In genomic region chr9:128923493-128923883, GRCh38 we compare ENCODE assay signal across 26 cellular contexts. TPM values are rescaled to one million over a fixed set of nuclear protein-coding genes. Genes with fewer than 3 reads are reported as not detected.
DNase-seq lines count a peak whose midpoint lies in the region; ATAC-seq, FAIRE-seq and TF ChIP-seq lines count a peak whose summit lies in the region.
"Had no signal": no experiment of that assay in that cellular context is flagged by ENCODE, and none has a peak within 500 bp of the region (broad histone marks: within the 10 kb centered on the region; RNA-seq: fewer than 3 reads in every experiment).

No MANE protein-coding gene starts in this region.

- ATAC-seq in natural killer cell (no peak), K562 (no peak)
- no peak for ATAC-seq in natural killer cell treated with Interleukin-12 subunit alpha and Interleukin-12 subunit beta and Interleukin-15 and Interleukin-18, amount 100 ng/mL, for 72 hours
- ATAC-seq in activated CD8-positive, alpha-beta memory T cell treated with anti-CD3 and anti-CD28 coated beads, Interleukin-2, amount 10 ng/mL, durations not matched to agents 7 days and 5 days, result no peak
- ATAC-seq: sciatic nerve had no signal

- no peak overlapping the region for H3K18ac ChIP-seq in neuronal stem cell (ENCODE audit: low read length)

- H3K4me1 ChIP-seq in K562 (replicated peaks in 1 of 2; ENCODE audit: control insufficient read depth in 2 of 2, insufficient read depth in 2 of 2, low read length in 2 of 2) (peaks cover 0 to 21% of the 10 kb centered on the region in 2 experiments; a peak in 4 of 5 replicates), neuronal stem cell (ENCODE audit: control insufficient read depth in 2 of 2, insufficient read depth in 1 of 2, low read depth in 1 of 2, low read length in 2 of 2) (peaks cover 8 to 11% of the 10 kb centered on the region in 2 donors)

- H3K9me1 ChIP-seq in K562 (ENCODE audit: control insufficient read depth, insufficient read depth, low read length), result no peaks in the 10 kb centered on the region

- TF ChIP-seq POLR2A in K562 (conservative IDR thresholded peaks at IDR 0.05) (no peak), lower leg skin (IDR thresholded peaks at IDR 0.05) (no peak)

- H2AK5ac ChIP-seq in neuronal stem cell (ENCODE audit: low read depth, low read length), result no peak overlapping the region

- H3K4me2 ChIP-seq in K562 (ENCODE audit: insufficient read depth, low read length) (no peak overlapping the region), neuronal stem cell (ENCODE audit: insufficient read depth, low read length, poor library complexity, severe bottlenecking) (no peak overlapping the region)
- H3K4me2 ChIP-seq: KMS-11 had no signal

- peaks cover 15 to 54% of the 10 kb centered on the region in 2 donors for H3K4me1 Mint-ChIP-seq in natural killer cell
- peaks cover 5 to 19% of the 10 kb centered on the region in 2 donors for H3K4me1 Mint-ChIP-seq in natural killer cell treated with Interleukin-12 subunit alpha and Interleukin-12 subunit beta and Interleukin-15 and Interleukin-18, amount 100 ng/mL, for 72 hours (ENCODE audit: low read depth in 2 of 2)
- H3K4me1 Mint-ChIP-seq in activated CD8-positive, alpha-beta memory T cell treated with anti-CD3 and anti-CD28 coated beads, Interleukin-2, amount 10 ng/mL, durations not matched to agents 7 days and 5 days, result peaks cover 13% of the 10 kb centered on the region

- H3K27me3 ChIP-seq in K562 (ENCODE audit: control insufficient read depth in 2 of 2, insufficient read depth in 2 of 2, low read length in 2 of 2), result no peaks in the 10 kb centered on the region; a peak in 1 of 5 replicates
- no peaks in the 10 kb centered on the region for H3K27me3 ChIP-seq in neuronal stem cell (ENCODE audit: control insufficient read depth in 3 of 3, insufficient read depth in 3 of 3, low read depth in 1 of 3, low read length in 3 of 3)

- no peak overlapping the region for H3K14ac ChIP-seq in neuronal stem cell (ENCODE audit: low read length)

- H2BK5ac ChIP-seq in neuronal stem cell (ENCODE audit: low read length), result no peak overlapping the region

- no peak overlapping the region for H4K91ac ChIP-seq in neuronal stem cell (ENCODE audit: low read depth, low read length, poor library complexity)

- H3K79me1 ChIP-seq in neuronal stem cell (ENCODE audit: low read depth, low read length), result peaks cover 5% of the 10 kb centered on the region

- no peak for TF ChIP-seq RAD21 in K562 (CRISPR knock-in tag; conservative IDR thresholded peaks at IDR 0.05 in 1 of 2, IDR thresholded peaks at IDR 0.05 in 1 of 2)

- DNase-seq in natural killer cell, result no peak
- DNase-seq in natural killer cell treated with Interleukin-12 subunit alpha and Interleukin-12 subunit beta and Interleukin-15 and Interleukin-18, amount 100 ng/mL, for 72 hours (ENCODE audit: low spot score), result no peak
- DNase-seq in K562 (ENCODE audit: extremely low read depth in 1 of 4, low spot score in 3 of 4), result no peak
- no peak for DNase-seq in neuronal stem cell (ENCODE audit: low spot score)
- DNase-seq in activated CD8-positive, alpha-beta memory T cell treated with anti-CD3 and anti-CD28 coated beads, Interleukin-2, amount 10 ng/mL, durations not matched to agents 7 days and 5 days, result no peak
- DNase-seq in RCC 7860 (ENCODE audit: low spot score), result no peak
- DNase-seq in lower leg skin (ENCODE audit: low spot score in 2 of 2), result no peak
- no peak for DNase-seq in cerebellum (ENCODE audit: low spot score)
- DNase-seq: activated CD8-positive, alpha-beta memory T cell treated with anti-CD3 and anti-CD28 coated beads for 24 hours; activated effector memory CD4-positive, alpha-beta T cell treated with anti-CD3 and anti-CD28 coated beads, Interleukin-2, amount 50 U/mL, for 16 hours; activated T-cell treated with anti-CD3 and anti-CD28 coated beads, Interleukin-2, amount 50 U/mL, for 1 hour; COR-L47; DMS79 treated with DMSO at 0.1 percent for 48 hours; GF-D8; H7; NCI-H1436 treated with DMSO at 0.1 percent for 48 hours; NCI-H2107; NCI-H446; NCI-H774; stimulated activated CD4-positive, alpha-beta T cell treated with anti-CD3 and anti-CD28 coated beads, Interleukin-12 subunit alpha, Interleukin-12 subunit beta, amount 100 ng/mL, for 4 hours; stimulated activated CD4-positive, alpha-beta T cell treated with anti-CD3 and anti-CD28 coated beads, Interleukin-4, amount 100 ng/mL, for 1 hour had no signal

- H2BK12ac ChIP-seq in neuronal stem cell (ENCODE audit: low read length), result no peak overlapping the region

- H2AFZ ChIP-seq in K562 (ENCODE audit: low read depth, low read length), result no peak overlapping the region
- no peak overlapping the region for H2AFZ ChIP-seq in neuronal stem cell (ENCODE audit: low read length)

- POLR2A ChIA-PET in K562 (lab: Yijun Ruan, JAX), result interaction anchor here (1.5 to 1.9 kb wide), 2 partner anchors 13 to 94 kb away, joined by 3 to 7 read pairs; partner anchors contain the start of gene SPOUT1

- H3K4me3 Mint-ChIP-seq in natural killer cell, result peak overlapping the region; percentile 25
- H3K4me3 Mint-ChIP-seq in natural killer cell treated with Interleukin-12 subunit alpha and Interleukin-12 subunit beta and Interleukin-15 and Interleukin-18, amount 100 ng/mL, for 72 hours, result no peak overlapping the region
- no peak overlapping the region for H3K4me3 Mint-ChIP-seq in activated CD8-positive, alpha-beta memory T cell treated with anti-CD3 and anti-CD28 coated beads, Interleukin-2, amount 10 ng/mL, durations not matched to agents 7 days and 5 days

- no peak overlapping the region for H3K27ac ChIP-seq in K562 (ENCODE audit: extremely low read depth, low read depth, low read length)
- H3K27ac ChIP-seq in neuronal stem cell (replicated peaks; ENCODE audit: low read length), result no peak overlapping the region
- H3K27ac ChIP-seq: KMS-11, SK-N-MC had no signal

- H3K23ac ChIP-seq in neuronal stem cell (ENCODE audit: low read depth, low read length, poor library complexity), result no peak overlapping the region

- H4K8ac ChIP-seq in neuronal stem cell (ENCODE audit: low read depth, low read length), result no peak overlapping the region

- BruUV-seq in K562 (replicated peaks; lab: Mats Ljungman, UMichigan), result no TSS peak

- peak overlapping the region; percentile 34 to 88 for H3K27ac Mint-ChIP-seq in natural killer cell
- H3K27ac Mint-ChIP-seq in natural killer cell treated with Interleukin-12 subunit alpha and Interleukin-12 subunit beta and Interleukin-15 and Interleukin-18, amount 100 ng/mL, for 72 hours, result no peak overlapping the region
- no peak overlapping the region for H3K27ac Mint-ChIP-seq in activated CD8-positive, alpha-beta memory T cell treated with anti-CD3 and anti-CD28 coated beads, Interleukin-2, amount 10 ng/mL, durations not matched to agents 7 days and 5 days

- H4K20me1 ChIP-seq in K562 (replicated peaks; ENCODE audit: control insufficient read depth, insufficient read depth, low read length), result no peaks in the 10 kb centered on the region

- CTCF ChIA-PET in K562 (lab: Yijun Ruan, JAX; ENCODE audit: low intra/inter-chr PET ratio), result no interaction called here
- CTCF ChIA-PET in activated CD8-positive, alpha-beta memory T cell treated with anti-CD3 and anti-CD28 coated beads, Interleukin-2, amount 10 ng/mL, durations not matched to agents 7 days and 5 days (lab: Charles Lee), result interaction anchor here (1.4 to 8.4 kb wide), 2 partner anchors 21 to 60 kb away, joined by 5 to 162 read pairs; no protein-coding TSS in a partner anchor

- no peak overlapping the region for H2BK120ac ChIP-seq in neuronal stem cell (ENCODE audit: low read depth, low read length)

- FAIRE-seq in K562 (lab: Jason Lieb, UNC) (no peak), RCC 7860 (lab: Jason Lieb, UNC) (no peak)
- FAIRE-seq: keratinocyte had no signal

- H3K36me3 ChIP-seq in K562 (ENCODE audit: control insufficient read depth, insufficient read depth, low read length) (no peaks in the 10 kb centered on the region), neuronal stem cell (replicated peaks in 1 of 2; ENCODE audit: control insufficient read depth in 2 of 2, insufficient read depth in 2 of 2, low read length in 2 of 2) (peaks cover 0 to 8% of the 10 kb centered on the region in 2 donors)

- no peaks in the 10 kb centered on the region for H3K9me3 ChIP-seq in K562 (replicated peaks; ENCODE audit: control insufficient read depth, insufficient read depth, low read depth, low read length)
- H3K9me3 ChIP-seq in neuronal stem cell (replicated peaks in 1 of 2; ENCODE audit: control insufficient read depth in 2 of 2, insufficient read depth in 1 of 2, low read depth in 1 of 2, low read length in 2 of 2), result peaks cover 0 to 2% of the 10 kb centered on the region in 2 donors

- H3K27me3 Mint-ChIP-seq in natural killer cell (ENCODE audit: low read depth in 2 of 2), result no peaks in the 10 kb centered on the region
- H3K27me3 Mint-ChIP-seq in natural killer cell treated with Interleukin-12 subunit alpha and Interleukin-12 subunit beta and Interleukin-15 and Interleukin-18, amount 100 ng/mL, for 72 hours, result no peaks in the 10 kb centered on the region
- no peaks in the 10 kb centered on the region for H3K27me3 Mint-ChIP-seq in activated CD8-positive, alpha-beta memory T cell treated with anti-CD3 and anti-CD28 coated beads, Interleukin-2, amount 10 ng/mL, durations not matched to agents 7 days and 5 days
- H3K27me3 Mint-ChIP-seq: progenitor cell of endocrine pancreas had no signal

- no peak overlapping the region for H3K9ac ChIP-seq in K562 (ENCODE audit: insufficient read depth in 1 of 2, low read depth in 2 of 2, low read length in 2 of 2)
- no peak overlapping the region for H3K9ac ChIP-seq in neuronal stem cell (ENCODE audit: low read depth, low read length, poor library complexity)
- H3K9ac ChIP-seq: KMS-11 had no signal

- H3K4ac ChIP-seq in neuronal stem cell (ENCODE audit: low read length), result no peak overlapping the region

- H3K9me3 Mint-ChIP-seq in natural killer cell, result no peaks in the 10 kb centered on the region
- H3K9me3 Mint-ChIP-seq in natural killer cell treated with Interleukin-12 subunit alpha and Interleukin-12 subunit beta and Interleukin-15 and Interleukin-18, amount 100 ng/mL, for 72 hours, result no peaks in the 10 kb centered on the region
- H3K9me3 Mint-ChIP-seq in activated CD8-positive, alpha-beta memory T cell treated with anti-CD3 and anti-CD28 coated beads, Interleukin-2, amount 10 ng/mL, durations not matched to agents 7 days and 5 days (ENCODE audit: low read depth), result no peaks in the 10 kb centered on the region

- TF ChIP-seq EP300 in K562 (IDR thresholded peaks at IDR 0.05; ENCODE audit: low read length), result no peak

- intact Hi-C loops in natural killer cell (cut with micrococcal nuclease), result loop anchor here (5.0 kb wide), 1 partner anchor 41 kb away; the partner anchor contains the start of genes KYAT1 and LRRC8A
- intact Hi-C loops in K562 (cut with micrococcal nuclease), result no loop called here
- intact Hi-C loops in lower leg skin (cut with DNase I; ENCODE audit: low total_unique reads), result no loop called here

- WGBS in K562 (ENCODE audit: insufficient coverage, low coverage, missing lambda C conversion rate), result 67% methylated on average over 6 of the region's 6 CpGs
- no CpG with 5 or more reads among the region's 6 CpGs for WGBS in neuronal stem cell (ENCODE audit: extremely low coverage in 2 of 2, insufficient read length in 2 of 2, insufficient replicate concordance in 1 of 2), 2 donors
- 85 to 88% methylated on average over 6 of the region's 6 CpGs for WGBS in lower leg skin, 2 donors

- TF ChIP-seq CTCF in natural killer cell (IDR thresholded peaks at IDR 0.05), result no peak
- TF ChIP-seq CTCF in K562 (IDR thresholded peaks at IDR 0.05 in 2 of 3, conservative IDR thresholded peaks at IDR 0.05 in 1 of 3; ENCODE audit: insufficient read depth in 2 of 3, low read depth in 1 of 3, low read length in 3 of 3), result no peak
- TF ChIP-seq CTCF in lower leg skin (IDR thresholded peaks at IDR 0.05), result no peak

- no peaks in the 10 kb centered on the region for H3K79me2 ChIP-seq in K562 (ENCODE audit: control insufficient read depth, insufficient read depth, low read length)

- no peaks in the 10 kb centered on the region for H3K36me3 Mint-ChIP-seq in natural killer cell
- H3K36me3 Mint-ChIP-seq in natural killer cell treated with Interleukin-12 subunit alpha and Interleukin-12 subunit beta and Interleukin-15 and Interleukin-18, amount 100 ng/mL, for 72 hours, result no peaks in the 10 kb centered on the region
- H3K36me3 Mint-ChIP-seq in activated CD8-positive, alpha-beta memory T cell treated with anti-CD3 and anti-CD28 coated beads, Interleukin-2, amount 10 ng/mL, durations not matched to agents 7 days and 5 days, result no peaks in the 10 kb centered on the region

- in situ Hi-C loops in K562 (cut with MboI), result no loop called here

- H3K4me3 ChIP-seq in K562 (no peak overlapping the region), neuronal stem cell (ENCODE audit: low read length in 2 of 2) (no peak overlapping the region), lower leg skin (ENCODE audit: low read depth, poor library complexity, severe bottlenecking) (no peak overlapping the region)
- H3K4me3 ChIP-seq: SK-N-MC had no signal

- peak overlapping the region; percentile 14 for H2BK15ac ChIP-seq in neuronal stem cell (ENCODE audit: low read length)

RNA-seq across cellular contexts. Expression of gene PHYHD1, which starts 2.7 kb away (rescaled TPM):
- total RNA-seq in natural killer cell (1 to 10 TPM; 5.4 to 6.0 (median 5.4) TPM), K562 (2014; rRNA removed) (0.49 and 1.3 TPM in 2 replicates), K562 (2014; rRNA removed; fragmentation: Illumina TruSeq; extraction: Trizol) (0.45 and 0.69 TPM in 2 replicates), K562 (2015; rRNA removed; fragmentation: Illumina TruSeq; extraction: Trizol) (0.36 and 0.79 TPM in 2 replicates), K562 (2021) (0.58 and 0.66 TPM in 2 replicates), lower leg skin (10 to 100 TPM; 31.3 to 60.2 (median 50.6) TPM), cerebellum (1.1 TPM)
- 1 to 10 TPM in 1 of 2 donors, under 1 TPM in 1; 0.24 to 1.1 TPM for total RNA-seq in natural killer cell treated with Interleukin-12 subunit alpha and Interleukin-12 subunit beta and Interleukin-15 and Interleukin-18, amount 100 ng/mL, for 72 hours
- total RNA-seq in K562 (2011; cell fraction: chromatin; rRNA removed; ENCODE audit: low replicate concordance), result 1.0 and 4.9 TPM in 2 replicates
- total RNA-seq in K562 (2011; cell fraction: nucleolus; rRNA removed), result 1.0 and 1.3 TPM in 2 replicates
- 1.4 and 1.8 TPM in 2 replicates for total RNA-seq in K562 (2011; cell fraction: nucleoplasm; rRNA removed)
- polyA plus RNA-seq in K562 (2011; rRNA removed) (1.2 and 2.1 TPM in 2 replicates), K562 (2014; fragmentation: Illumina TruSeq; extraction: Trizol) (0.80 and 1.0 TPM in 2 replicates), K562 (2014; fragmentation: Nextera tagmentation; extraction: Ambion mirVana) (1 to 10 TPM in 1 of 2 experiments, under 1 TPM in 1; 0.80 to 1.0 TPM), K562 (2014; rRNA removed) (0.32 and 0.91 TPM in 2 replicates)
- 2.2 and 2.5 TPM in 2 replicates for polyA plus RNA-seq in K562 (2011; cell fraction: cytosol; rRNA removed)
- polyA plus RNA-seq in K562 (2011; cell fraction: nucleus; rRNA removed), result 3.7 and 4.1 TPM in 2 replicates
- polyA plus RNA-seq in K562 (2012), result 0.87 and 1.2 TPM in 2 replicates
- polyA minus RNA-seq in K562 (2011; rRNA and poly(A)+ RNA removed), result 0.48 and 2.0 TPM in 2 replicates
- not detected in 2 replicates for polyA minus RNA-seq in K562 (2011; cell fraction: cytosol; rRNA and poly(A)+ RNA removed)
- polyA minus RNA-seq in K562 (2011; cell fraction: nucleus; rRNA and poly(A)+ RNA removed), result 0.54 and 1.1 TPM in 2 replicates
- 13.0 TPM for polyA plus RNA-seq in neuronal stem cell (2013, experiment 1 of 2)
- 12.5 TPM for polyA plus RNA-seq in neuronal stem cell (2013, experiment 2 of 2)
- total RNA-seq in activated CD8-positive, alpha-beta memory T cell treated with anti-CD3 and anti-CD28 coated beads, Interleukin-2, amount 10 ng/mL, durations not matched to agents 7 days and 5 days, result under 1 TPM; 0.47 to 0.63 TPM

RNA-seq across cellular contexts. Expression of gene DOLK, which starts 23.9 kb away (rescaled TPM):
- total RNA-seq in natural killer cell (1 to 10 TPM; 4.8 to 8.9 (median 6.7) TPM), K562 (2014; rRNA removed) (11.7 and 18.4 TPM in 2 replicates), K562 (2014; rRNA removed; fragmentation: Illumina TruSeq; extraction: Trizol) (7.5 and 8.4 TPM in 2 replicates), K562 (2015; rRNA removed; fragmentation: Illumina TruSeq; extraction: Trizol) (13.7 and 14.0 TPM in 2 replicates), K562 (2021) (14.2 and 14.7 TPM in 2 replicates), lower leg skin (10 to 100 TPM in 3 of 4 donors, 1 to 10 TPM in 1; 9.8 to 16.4 (median 11.9) TPM), cerebellum (10.1 TPM)
- total RNA-seq in natural killer cell treated with Interleukin-12 subunit alpha and Interleukin-12 subunit beta and Interleukin-15 and Interleukin-18, amount 100 ng/mL, for 72 hours, result 10 to 100 TPM in 1 of 2 donors, 1 to 10 TPM in 1; 8.7 to 11.5 TPM
- total RNA-seq in K562 (2011; cell fraction: chromatin; rRNA removed; ENCODE audit: low replicate concordance), result 13.9 and 44.2 TPM in 2 replicates
- 48.2 and 55.4 TPM in 2 replicates for total RNA-seq in K562 (2011; cell fraction: nucleolus; rRNA removed)
- total RNA-seq in K562 (2011; cell fraction: nucleoplasm; rRNA removed), result 27.6 and 38.4 TPM in 2 replicates
- polyA plus RNA-seq in K562 (2011; rRNA removed) (10.8 and 13.0 TPM in 2 replicates), K562 (2014; fragmentation: Illumina TruSeq; extraction: Trizol) (14.0 and 15.0 TPM in 2 replicates), K562 (2014; fragmentation: Nextera tagmentation; extraction: Ambion mirVana) (1 to 10 TPM; 2.6 to 3.7 TPM), K562 (2014; rRNA removed) (10.6 and 11.1 TPM in 2 replicates)
- 15.7 and 32.2 TPM in 2 replicates for polyA plus RNA-seq in K562 (2011; cell fraction: cytosol; rRNA removed)
- polyA plus RNA-seq in K562 (2011; cell fraction: nucleus; rRNA removed), result 9.0 and 11.9 TPM in 2 replicates
- polyA plus RNA-seq in K562 (2012), result 9.5 and 16.7 TPM in 2 replicates
- 16.4 and 25.9 TPM in 2 replicates for polyA minus RNA-seq in K562 (2011; rRNA and poly(A)+ RNA removed)
- 6.7 and 11.4 TPM in 2 replicates for polyA minus RNA-seq in K562 (2011; cell fraction: cytosol; rRNA and poly(A)+ RNA removed)
- polyA minus RNA-seq in K562 (2011; cell fraction: nucleus; rRNA and poly(A)+ RNA removed), result 16.6 and 23.7 TPM in 2 replicates
- 10.1 TPM for polyA plus RNA-seq in neuronal stem cell (2013, experiment 1 of 2)
- polyA plus RNA-seq in neuronal stem cell (2013, experiment 2 of 2), result 9.7 TPM
- total RNA-seq in activated CD8-positive, alpha-beta memory T cell treated with anti-CD3 and anti-CD28 coated beads, Interleukin-2, amount 10 ng/mL, durations not matched to agents 7 days and 5 days, result 10 to 100 TPM in 1 of 2 experiments, 1 to 10 TPM in 1; 7.7 to 11.1 TPM

RNA-seq across cellular contexts. Expression of gene NUP188, which starts 24.0 kb away (rescaled TPM):
- total RNA-seq in natural killer cell (10 to 100 TPM; 53.9 to 66.4 (median 58.3) TPM), K562 (2014; rRNA removed) (64.3 and 92.3 TPM in 2 replicates), K562 (2014; rRNA removed; fragmentation: Illumina TruSeq; extraction: Trizol) (66.6 and 84.5 TPM in 2 replicates), K562 (2015; rRNA removed; fragmentation: Illumina TruSeq; extraction: Trizol) (69.9 and 70.6 TPM in 2 replicates), K562 (2021) (123 and 135 TPM in 2 replicates), lower leg skin (10 to 100 TPM; 32.8 to 44.3 (median 36.1) TPM), cerebellum (48.0 TPM)
- total RNA-seq in natural killer cell treated with Interleukin-12 subunit alpha and Interleukin-12 subunit beta and Interleukin-15 and Interleukin-18, amount 100 ng/mL, for 72 hours, result 100 to 1,000 TPM; 103 to 143 TPM
- 545 and 736 TPM in 2 replicates for total RNA-seq in K562 (2011; cell fraction: chromatin; rRNA removed; ENCODE audit: low replicate concordance)
- total RNA-seq in K562 (2011; cell fraction: nucleolus; rRNA removed), result 287 and 308 TPM in 2 replicates
- total RNA-seq in K562 (2011; cell fraction: nucleoplasm; rRNA removed), result 273 and 303 TPM in 2 replicates
- polyA plus RNA-seq in K562 (2011; rRNA removed) (71.2 and 106 TPM in 2 replicates), K562 (2014; fragmentation: Illumina TruSeq; extraction: Trizol) (107 and 110 TPM in 2 replicates), K562 (2014; fragmentation: Nextera tagmentation; extraction: Ambion mirVana) (10 to 100 TPM; 11.7 to 17.9 TPM), K562 (2014; rRNA removed) (64.7 and 70.6 TPM in 2 replicates)
- polyA plus RNA-seq in K562 (2011; cell fraction: cytosol; rRNA removed), result 109 and 123 TPM in 2 replicates
- polyA plus RNA-seq in K562 (2011; cell fraction: nucleus; rRNA removed), result 185 and 200 TPM in 2 replicates
- polyA plus RNA-seq in K562 (2012), result 61.5 and 77.1 TPM in 2 replicates
- polyA minus RNA-seq in K562 (2011; rRNA and poly(A)+ RNA removed), result 241 and 300 TPM in 2 replicates
- polyA minus RNA-seq in K562 (2011; cell fraction: cytosol; rRNA and poly(A)+ RNA removed), result 193 and 215 TPM in 2 replicates
- 102 and 146 TPM in 2 replicates for polyA minus RNA-seq in K562 (2011; cell fraction: nucleus; rRNA and poly(A)+ RNA removed)
- 25.1 TPM for polyA plus RNA-seq in neuronal stem cell (2013, experiment 1 of 2)
- polyA plus RNA-seq in neuronal stem cell (2013, experiment 2 of 2), result 24.6 TPM
- 100 to 1,000 TPM in 1 of 2 experiments, 10 to 100 TPM in 1; 88.0 to 108 TPM for total RNA-seq in activated CD8-positive, alpha-beta memory T cell treated with anti-CD3 and anti-CD28 coated beads, Interleukin-2, amount 10 ng/mL, durations not matched to agents 7 days and 5 days

RNA-seq across cellular contexts. Expression of gene LRRC8A, which starts 41.6 kb away (rescaled TPM):
- total RNA-seq in natural killer cell (10 to 100 TPM; 60.0 to 82.9 (median 67.9) TPM), K562 (2014; rRNA removed) (15.3 and 17.2 TPM in 2 replicates), K562 (2014; rRNA removed; fragmentation: Illumina TruSeq; extraction: Trizol) (5.5 and 6.4 TPM in 2 replicates), K562 (2015; rRNA removed; fragmentation: Illumina TruSeq; extraction: Trizol) (8.4 TPM in 2 replicates), K562 (2021) (23.5 and 24.7 TPM in 2 replicates), lower leg skin (100 to 1,000 TPM in 3 of 4 donors, 10 to 100 TPM in 1; 89.6 to 131 (median 111) TPM), cerebellum (26.0 TPM)
- 10 to 100 TPM; 25.6 to 28.2 TPM for total RNA-seq in natural killer cell treated with Interleukin-12 subunit alpha and Interleukin-12 subunit beta and Interleukin-15 and Interleukin-18, amount 100 ng/mL, for 72 hours
- 23.0 and 71.8 TPM in 2 replicates for total RNA-seq in K562 (2011; cell fraction: chromatin; rRNA removed; ENCODE audit: low replicate concordance)
- total RNA-seq in K562 (2011; cell fraction: nucleolus; rRNA removed), result 46.7 and 55.7 TPM in 2 replicates
- total RNA-seq in K562 (2011; cell fraction: nucleoplasm; rRNA removed), result 50.5 and 51.6 TPM in 2 replicates
- polyA plus RNA-seq in K562 (2011; rRNA removed) (8.9 and 11.5 TPM in 2 replicates), K562 (2014; fragmentation: Illumina TruSeq; extraction: Trizol) (14.0 and 19.8 TPM in 2 replicates), K562 (2014; fragmentation: Nextera tagmentation; extraction: Ambion mirVana) (1 to 10 TPM; 2.9 to 3.5 TPM), K562 (2014; rRNA removed) (13.4 and 15.4 TPM in 2 replicates)
- polyA plus RNA-seq in K562 (2011; cell fraction: cytosol; rRNA removed), result 12.9 and 17.9 TPM in 2 replicates
- polyA plus RNA-seq in K562 (2011; cell fraction: nucleus; rRNA removed), result 10.0 and 13.2 TPM in 2 replicates
- 14.0 and 15.6 TPM in 2 replicates for polyA plus RNA-seq in K562 (2012)
- 13.2 and 19.4 TPM in 2 replicates for polyA minus RNA-seq in K562 (2011; rRNA and poly(A)+ RNA removed)
- 13.9 and 15.2 TPM in 2 replicates for polyA minus RNA-seq in K562 (2011; cell fraction: cytosol; rRNA and poly(A)+ RNA removed)
- 7.0 and 8.6 TPM in 2 replicates for polyA minus RNA-seq in K562 (2011; cell fraction: nucleus; rRNA and poly(A)+ RNA removed)
- 28.5 TPM for polyA plus RNA-seq in neuronal stem cell (2013, experiment 1 of 2)
- 29.6 TPM for polyA plus RNA-seq in neuronal stem cell (2013, experiment 2 of 2)
- 10 to 100 TPM; 25.6 to 26.7 TPM for total RNA-seq in activated CD8-positive, alpha-beta memory T cell treated with anti-CD3 and anti-CD28 coated beads, Interleukin-2, amount 10 ng/mL, durations not matched to agents 7 days and 5 days

RNA-seq across cellular contexts. Expression of gene KYAT1, which starts 41.7 kb away (rescaled TPM):
- total RNA-seq in natural killer cell (10 to 100 TPM in 1 of 3 donors, 1 to 10 TPM in 2; 8.9 to 11.3 (median 9.1) TPM), K562 (2014; rRNA removed) (11.1 and 16.0 TPM in 2 replicates), K562 (2014; rRNA removed; fragmentation: Illumina TruSeq; extraction: Trizol) (6.5 and 8.8 TPM in 2 replicates), K562 (2015; rRNA removed; fragmentation: Illumina TruSeq; extraction: Trizol) (8.5 and 9.2 TPM in 2 replicates), K562 (2021) (11.7 and 14.7 TPM in 2 replicates), lower leg skin (10 to 100 TPM in 2 of 4 donors, 1 to 10 TPM in 2; 8.2 to 19.4 (median 10.9) TPM), cerebellum (9.3 TPM)
- 10 to 100 TPM in 1 of 2 donors, 1 to 10 TPM in 1; 6.7 to 19.9 TPM for total RNA-seq in natural killer cell treated with Interleukin-12 subunit alpha and Interleukin-12 subunit beta and Interleukin-15 and Interleukin-18, amount 100 ng/mL, for 72 hours
- total RNA-seq in K562 (2011; cell fraction: chromatin; rRNA removed; ENCODE audit: low replicate concordance), result 34.0 and 59.4 TPM in 2 replicates
- total RNA-seq in K562 (2011; cell fraction: nucleolus; rRNA removed), result 26.8 and 33.7 TPM in 2 replicates
- 23.8 and 32.1 TPM in 2 replicates for total RNA-seq in K562 (2011; cell fraction: nucleoplasm; rRNA removed)
- polyA plus RNA-seq in K562 (2011; rRNA removed) (16.1 and 20.2 TPM in 2 replicates), K562 (2014; fragmentation: Illumina TruSeq; extraction: Trizol) (13.4 and 14.8 TPM in 2 replicates), K562 (2014; fragmentation: Nextera tagmentation; extraction: Ambion mirVana) (10 to 100 TPM in 1 of 2 experiments, 1 to 10 TPM in 1; 6.4 to 11.0 TPM), K562 (2014; rRNA removed) (16.8 and 21.8 TPM in 2 replicates)
- 21.7 and 22.5 TPM in 2 replicates for polyA plus RNA-seq in K562 (2011; cell fraction: cytosol; rRNA removed)
- polyA plus RNA-seq in K562 (2011; cell fraction: nucleus; rRNA removed), result 41.4 and 54.7 TPM in 2 replicates
- polyA plus RNA-seq in K562 (2012), result 9.8 and 19.5 TPM in 2 replicates
- polyA minus RNA-seq in K562 (2011; rRNA and poly(A)+ RNA removed), result 6.0 and 7.0 TPM in 2 replicates
- polyA minus RNA-seq in K562 (2011; cell fraction: cytosol; rRNA and poly(A)+ RNA removed), result 5.9 and 6.1 TPM in 2 replicates
- polyA minus RNA-seq in K562 (2011; cell fraction: nucleus; rRNA and poly(A)+ RNA removed), result 6.3 and 7.3 TPM in 2 replicates
- 19.9 TPM for polyA plus RNA-seq in neuronal stem cell (2013, experiment 1 of 2)
- 19.3 TPM for polyA plus RNA-seq in neuronal stem cell (2013, experiment 2 of 2)
- 10 to 100 TPM; 12.7 to 20.6 TPM for total RNA-seq in activated CD8-positive, alpha-beta memory T cell treated with anti-CD3 and anti-CD28 coated beads, Interleukin-2, amount 10 ng/mL, durations not matched to agents 7 days and 5 days

Comparison
In these comparisons a context has a peak if more than half of its experiments do, and no peak if none do; other contexts are left out.
1. H3K27ac Mint-ChIP-seq: peak in natural killer cell (2 of 2); none in natural killer cell treated with Interleukin-12 subunit alpha and Interleukin-12 subunit beta and Interleukin-15 and Interleukin-18, amount 100 ng/mL, for 72 hours (0 of 2) and activated CD8-positive, alpha-beta memory T cell treated with anti-CD3 and anti-CD28 coated beads, Interleukin-2, amount 10 ng/mL, durations not matched to agents 7 days and 5 days (single experiment).
2. RNA of gene PHYHD1, which starts 2.7 kb away (total RNA-seq): 31.3 to 60.2 TPM in lower leg skin; 5.4 to 6.0 TPM in natural killer cell, 0.24 to 1.1 TPM in natural killer cell treated with Interleukin-12 subunit alpha and Interleukin-12 subunit beta and Interleukin-15 and Interleukin-18, amount 100 ng/mL, for 72 hours, 1.1 TPM in cerebellum (single experiment), 0.36 to 4.9 TPM in K562 and 0.47 to 0.63 TPM in activated CD8-positive, alpha-beta memory T cell treated with anti-CD3 and anti-CD28 coated beads, Interleukin-2, amount 10 ng/mL, durations not matched to agents 7 days and 5 days; every median in the first group is over 4 times any median in the second.